Comparison of ENCODE assay signal across 8 cellular contexts in the genomic region with DNA sequence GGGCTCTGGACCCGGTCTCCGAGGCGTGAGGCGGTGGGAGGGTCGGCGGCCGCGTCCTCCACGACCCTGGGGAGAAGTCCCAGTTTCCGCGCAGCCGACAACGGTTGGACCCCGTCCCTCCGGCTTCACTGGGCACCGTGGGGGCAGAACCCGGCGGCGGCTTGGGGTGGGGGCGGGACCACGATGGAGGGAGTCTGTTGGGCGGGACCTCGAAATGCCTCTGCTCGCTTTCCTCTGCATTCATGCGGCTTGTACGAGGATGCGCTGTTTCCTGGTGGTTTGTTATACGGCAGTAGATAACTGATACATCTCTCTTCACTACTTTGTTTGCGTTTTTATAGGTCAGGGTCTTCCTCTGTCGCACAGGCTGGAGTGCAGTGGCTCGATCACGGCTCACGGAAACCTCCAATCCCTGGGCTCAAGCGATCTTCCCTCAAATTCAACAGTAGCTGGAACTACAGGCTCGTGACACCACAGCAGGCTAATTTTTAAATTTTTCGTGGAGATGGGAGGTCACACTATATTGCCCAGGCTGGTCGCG. TPM values are rescaled to one million over a fixed set of nuclear protein-coding genes. Genes with fewer than 3 reads are reported as not detected.
DNase-seq lines count a peak whose midpoint lies in the region; ATAC-seq and TF ChIP-seq lines count a peak whose summit lies in the region.

No MANE protein-coding gene starts in this region.

- H3K36me3 ChIP-seq in RWPE2 (ENCODE audit: low read depth), result no peaks in the 10 kb centered on the region
- H3K36me3 ChIP-seq in right atrium auricular region, result no peaks in the 10 kb centered on the region

- ATAC-seq in GM21529 (IDR thresholded peaks at IDR 0.05; ENCODE audit: unreplicated experiment) (peak; percentile 9), RWPE2 (ENCODE audit: low read depth) (no peak; the same call in 2 of the 3 replicates)

- peak overlapping the region; percentile 44 for H3K4me3 ChIP-seq in RWPE2 (ENCODE audit: severe bottlenecking)
- H3K4me3 ChIP-seq in right atrium auricular region, result peak overlapping the region; percentile 64 to 71
- H3K4me3 ChIP-seq in retinal pigment epithelial cell (ENCODE audit: low read length), result peak overlapping the region; percentile 77

- H3K9me3 ChIP-seq in RWPE2 (ENCODE audit: severe bottlenecking), result no peaks in the 10 kb centered on the region
- H3K9me3 ChIP-seq in right atrium auricular region, result no peaks in the 10 kb centered on the region

- DNase-seq in RWPE2 (ENCODE audit: low spot score), result no peak
- peak; percentile 66 for DNase-seq in right atrium auricular region (ENCODE audit: low spot score)
- no peak for DNase-seq in retinal pigment epithelial cell (ENCODE audit: low read depth)
- DNase-seq in MV-4-11 (lab: John Stamatoyannopoulos, UW), result no peak
- DNase-seq in GM19240 (ENCODE audit: insufficient read length, low spot score), result no peak
- DNase-seq in NCI-H2171 (lab: John Stamatoyannopoulos, UW), result no peak

- no peaks in the 10 kb centered on the region for H3K27me3 ChIP-seq in RWPE2 (ENCODE audit: insufficient read depth, poor library complexity, severe bottlenecking)
- H3K27me3 ChIP-seq in right atrium auricular region, result no peaks in the 10 kb centered on the region

- H3K4me1 ChIP-seq in RWPE2 (ENCODE audit: insufficient read depth, poor library complexity, severe bottlenecking) (peaks cover 14% of the 10 kb centered on the region), right atrium auricular region (peaks cover 0 to 10% of the 10 kb centered on the region in 2 donors)

- H3K27ac ChIP-seq in RWPE2 (ENCODE audit: poor library complexity, severe bottlenecking) (peak overlapping the region; percentile 33), adipose tissue (ENCODE audit: low read depth, low read length) (peak overlapping the region; percentile 34), right atrium auricular region (peak overlapping the region; percentile 90 to 91)

- TF ChIP-seq CTCF in RWPE2 (IDR thresholded peaks at IDR 0.05; ENCODE audit: poor library complexity, severe bottlenecking) (no peak), right atrium auricular region (IDR thresholded peaks at IDR 0.05) (no peak), retinal pigment epithelial cell (conservative IDR thresholded peaks at IDR 0.05; ENCODE audit: low read depth, low read length) (no peak)

- WGBS in adipose tissue, 3 donors, result 15 to 19% (median 19%) methylated on average over 26 to 38 of the region's 38 CpGs

RNA-seq across cellular contexts. Expression of a gene that starts 24.6 kb away (rescaled TPM):
- 10 to 100 TPM in 1 of 3 donors, 1 to 10 TPM in 2; 2.6 to 10.1 (median 4.3) TPM for polyA plus RNA-seq in adipose tissue
- total RNA-seq in right atrium auricular region, result 1 to 10 TPM; 8.0 to 8.4 TPM

RNA-seq across cellular contexts. Expression of a gene that starts 25.8 kb away (rescaled TPM):
- 10 to 100 TPM; 10.2 to 25.7 (median 19.3) TPM for polyA plus RNA-seq in adipose tissue
- 10 to 100 TPM; 10.2 to 15.8 TPM for total RNA-seq in right atrium auricular region

RNA-seq across cellular contexts. Expression of a gene that starts 34.6 kb away (rescaled TPM):
- polyA plus RNA-seq in adipose tissue, result 100 to 1,000 TPM; 276 to 718 (median 639) TPM
- total RNA-seq in right atrium auricular region, result 100 to 1,000 TPM; 677 to 684 TPM

RNA-seq across cellular contexts. Expression of a gene that starts 42.0 kb away (rescaled TPM):
- 100 to 1,000 TPM in 1 of 3 donors, 10 to 100 TPM in 2; 49.5 to 118 (median 83.0) TPM for polyA plus RNA-seq in adipose tissue
- total RNA-seq in right atrium auricular region, result 100 to 1,000 TPM; 111 to 125 TPM

Comparison
In these comparisons a context has a peak if more than half of its experiments do, and no peak if none do; other contexts are left out.
1. H3K27ac ChIP-seq: peak in every context shown above with its lines; median percentile 90 in right atrium auricular region; 34 in adipose tissue; 33 in RWPE2.